20 cellular contexts compared by ENCODE assay signal in the genomic region with DNA sequence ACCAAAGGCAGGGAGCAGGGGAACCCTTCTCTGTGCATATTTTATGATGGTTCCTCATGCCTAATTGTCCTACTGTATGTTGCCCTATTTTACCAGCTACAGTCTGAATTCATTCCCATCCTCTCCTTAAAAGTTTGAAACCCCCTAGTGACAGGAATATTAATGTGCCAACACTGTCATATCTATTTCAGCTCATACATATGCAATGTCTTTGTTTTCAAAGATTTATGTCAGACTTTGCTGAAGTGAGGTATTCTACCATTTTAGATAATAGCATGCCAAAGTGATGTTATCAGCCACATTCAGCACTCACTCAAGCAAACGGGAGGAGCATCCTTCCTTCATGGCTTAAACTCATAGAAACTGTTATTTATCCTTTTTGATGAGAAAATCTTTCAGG.
"Had no signal": no experiment of that assay in that cellular context is flagged by ENCODE, and none has a peak within 500 bp of the region (broad histone marks: within the 10 kb centered on the region; RNA-seq: fewer than 3 reads in every experiment).

No MANE protein-coding gene starts in this region.

- H3K4me3 ChIP-seq: esophagus muscularis mucosa, gastrocnemius medialis, spleen, tibial artery, upper lobe of left lung, vagina had no signal

- DNase-seq: effector memory CD8-positive, alpha-beta T cell; gastrocnemius medialis; glutamatergic neuron; islet precursor cell; midbrain; nephron progenitor cell; posterior cingulate gyrus; spleen; stimulated activated CD4-positive, alpha-beta T cell treated with anti-CD3 and anti-CD28 coated beads, Interleukin-15, amount 100 ng/mL, for 24 hours; stimulated activated CD4-positive, alpha-beta T cell treated with anti-CD3 and anti-CD28 coated beads, Interleukin-1b, Interleukin-23, amount 100 ng/mL, for 48 hours; stimulated activated CD4-positive, alpha-beta T cell treated with anti-CD3 and anti-CD28 coated beads, Interleukin-4, amount 100 ng/mL, for 24 hours; tibial artery; upper lobe of left lung had no signal

- H3K36me3 ChIP-seq: esophagus muscularis mucosa, gastrocnemius medialis, spleen, tibial artery, upper lobe of left lung, vagina had no signal

- H3K9me3 ChIP-seq: gastrocnemius medialis, tibial artery, upper lobe of left lung, vagina had no signal

- H3K4me1 Mint-ChIP-seq: memory B cell; stimulated activated memory B cell treated with anti-CD40 and anti-IgM and Interleukin-4, amounts not matched to agents 10 μg/mL and 1 μg/mL and 100 μg/mL, for 72 hours had no signal

- H3K4me1 ChIP-seq: esophagus muscularis mucosa, gastrocnemius medialis, spleen, tibial artery, upper lobe of left lung had no signal

- H3K27me3 ChIP-seq: esophagus muscularis mucosa, gastrocnemius medialis, spleen, tibial artery, upper lobe of left lung, vagina had no signal

- H3K36me3 Mint-ChIP-seq: memory B cell; stimulated activated memory B cell treated with anti-CD40 and anti-IgM and Interleukin-4, amounts not matched to agents 10 μg/mL and 1 μg/mL and 100 μg/mL, for 72 hours had no signal

- H3K4me3 Mint-ChIP-seq: dendritic cell treated with granulocyte-macrophage colony-stimulating factor and Interleukin-4, amounts not matched to agents 40 ng/mL and 50 ng/mL, for 4 days; effector memory CD8-positive, alpha-beta T cell; memory B cell; nephron progenitor cell; stimulated activated memory B cell treated with anti-CD40 and anti-IgM and Interleukin-4, amounts not matched to agents 10 μg/mL and 1 μg/mL and 100 μg/mL, for 72 hours; stimulated activated naive CD8-positive, alpha-beta T cell treated with anti-CD3 and anti-CD28 coated beads, Interleukin-15, Interleukin-2, amounts not matched to agents 100 ng/mL and 50 ng/mL, for 24 hours had no signal

- H3K9me3 Mint-ChIP-seq: dendritic cell treated with granulocyte-macrophage colony-stimulating factor and Interleukin-4, amounts not matched to agents 40 ng/mL and 50 ng/mL, for 4 days; stimulated activated memory B cell treated with anti-CD40 and anti-IgM and Interleukin-4, amounts not matched to agents 10 μg/mL and 1 μg/mL and 100 μg/mL, for 72 hours; stimulated activated naive CD8-positive, alpha-beta T cell treated with anti-CD3 and anti-CD28 coated beads, Interleukin-15, Interleukin-2, amounts not matched to agents 100 ng/mL and 50 ng/mL, for 24 hours had no signal

- H3K27me3 Mint-ChIP-seq: dendritic cell treated with granulocyte-macrophage colony-stimulating factor and Interleukin-4, amounts not matched to agents 40 ng/mL and 50 ng/mL, for 4 days; effector memory CD8-positive, alpha-beta T cell; memory B cell; stimulated activated memory B cell treated with anti-CD40 and anti-IgM and Interleukin-4, amounts not matched to agents 10 μg/mL and 1 μg/mL and 100 μg/mL, for 72 hours; stimulated activated naive CD8-positive, alpha-beta T cell treated with anti-CD3 and anti-CD28 coated beads, Interleukin-15, Interleukin-2, amounts not matched to agents 100 ng/mL and 50 ng/mL, for 24 hours had no signal

- H3K27ac ChIP-seq: epithelial cell of prostate, esophagus muscularis mucosa, gastrocnemius medialis, spleen, tibial artery, upper lobe of left lung, vagina had no signal

- H3K27ac Mint-ChIP-seq: dendritic cell treated with granulocyte-macrophage colony-stimulating factor and Interleukin-4, amounts not matched to agents 40 ng/mL and 50 ng/mL, for 4 days; effector memory CD8-positive, alpha-beta T cell; memory B cell; nephron progenitor cell; stimulated activated memory B cell treated with anti-CD40 and anti-IgM and Interleukin-4, amounts not matched to agents 10 μg/mL and 1 μg/mL and 100 μg/mL, for 72 hours; stimulated activated naive CD8-positive, alpha-beta T cell treated with anti-CD3 and anti-CD28 coated beads, Interleukin-15, Interleukin-2, amounts not matched to agents 100 ng/mL and 50 ng/mL, for 24 hours had no signal
